ENCODE assay signal across 1 cellular context in genomic region chr9:37029776-37030590, GRCh38.
TF ChIP-seq lines count a peak whose summit lies in the region.

No MANE protein-coding gene starts in this region.

TF ChIP-seq in H1, 55 proteins besides CTCF, POLR2A, EP300 and RAD21 (continued from another document):
- TF ChIP-seq BACH1 (IDR thresholded peaks at IDR 0.05; ENCODE audit: low read length) (no peak), SUZ12 (IDR thresholded peaks at IDR 0.05; ENCODE audit: low read length) (peak; percentile 90), KDM4A (IDR thresholded peaks at IDR 0.05; ENCODE audit: low read depth, low read length, severe bottlenecking) (peak; percentile 22), KDM1A (IDR thresholded peaks at IDR 0.05; ENCODE audit: borderline replicate concordance, low read length) (peak; percentile 73; the same call in 1 of the 2 replicates), SP4 (IDR thresholded peaks at IDR 0.05; ENCODE audit: low read length) (0 out of 2 replicates have a peak, but pooled peaks have one; percentile 43)
